In genomic region chr9:136617746-136618577, GRCh38 we compare ENCODE assay signal across 17 cellular contexts. TPM values are rescaled to one million over a fixed set of nuclear protein-coding genes. Genes with fewer than 3 reads are reported as not detected.
DNase-seq lines count a peak whose midpoint lies in the region; ATAC-seq and TF ChIP-seq lines count a peak whose summit lies in the region.
"Had no signal": no experiment of that assay in that cellular context is flagged by ENCODE, and none has a peak within 500 bp of the region (broad histone marks: within the 10 kb centered on the region; RNA-seq: fewer than 3 reads in every experiment).

No MANE protein-coding gene starts in this region.

- ATAC-seq in HG02588 (IDR thresholded peaks at IDR 0.05; ENCODE audit: unreplicated experiment), result no peak

- no peak overlapping the region for H3K4me3 Mint-ChIP-seq in mesothelial cell of epicardium
- H3K4me3 Mint-ChIP-seq in MCF 10A (ENCODE audit: unreplicated experiment), result no peak overlapping the region
- H3K4me3 Mint-ChIP-seq: HFFc6 had no signal

- H3K9me3 Mint-ChIP-seq in mesothelial cell of epicardium, result no peaks in the 10 kb centered on the region
- H3K9me3 Mint-ChIP-seq in MCF 10A (ENCODE audit: unreplicated experiment), result no peaks in the 10 kb centered on the region
- H3K9me3 Mint-ChIP-seq: HFFc6 had no signal

- H3K4me3 ChIP-seq in GM12864 (ENCODE audit: low read depth, low read length), result no peak overlapping the region

- POLR2A ChIA-PET in MCF 10A (lab: Yijun Ruan, JAX), result no interaction called here

- DNase-seq in 8988T (peak; percentile 36), GM12864 (ENCODE audit: low read depth) (peak; percentile 2), SHP77 (lab: John Stamatoyannopoulos, UW) (peak; percentile 59 to 60), mesothelial cell of epicardium (ENCODE audit: low spot score in 2 of 2, unreplicated experiment in 2 of 2) (peak in 1 of 2 experiments; percentile 16), HUDEP-2 (lab: John Stamatoyannopoulos, UW; ENCODE audit: unreplicated experiment in 76 of 76) (no peak), MCF 10A (ENCODE audit: unreplicated experiment) (no peak), nucleus accumbens (lab: John Stamatoyannopoulos, UW) (no peak)
- DNase-seq: activated CD4-positive, alpha-beta T cell treated with anti-CD3 and anti-CD28 coated beads for 1 hour; activated T-cell treated with anti-CD3 and anti-CD28 coated beads, Interleukin-2, amount 50 U/mL, for 1 hour; AML-193; amniotic stem cell; dermis blood vessel endothelial cell; HFFc6; hypothalamus; IMR-90; NCI-H2171 treated with DMSO at 0.1 percent for 48 hours had no signal

- no peaks in the 10 kb centered on the region for H3K36me3 Mint-ChIP-seq in mesothelial cell of epicardium
- H3K36me3 Mint-ChIP-seq in MCF 10A (ENCODE audit: insufficient read depth, unreplicated experiment), result no peaks in the 10 kb centered on the region

- TF ChIP-seq CTCF in GM12864 (IDR thresholded peaks at IDR 0.05; ENCODE audit: low read depth, low read length, missing control alignments), result no peak
- TF ChIP-seq CTCF in mesothelial cell of epicardium (IDR thresholded peaks at IDR 0.05; ENCODE audit: unreplicated experiment), result no peak
- TF ChIP-seq CTCF in MCF 10A (IDR thresholded peaks at IDR 0.05; ENCODE audit: unreplicated experiment), result no peak

- H3K27me3 Mint-ChIP-seq in mesothelial cell of epicardium (ENCODE audit: low read depth) (no peaks in the 10 kb centered on the region), MCF 10A (ENCODE audit: insufficient read depth, unreplicated experiment) (no peaks in the 10 kb centered on the region)

- BruUV-seq in MCF 10A (replicated peaks; lab: Mats Ljungman, UMichigan), result no TSS peak

- intact Hi-C loops in MCF 10A (cut with micrococcal nuclease), result no loop called here

- H3K4me1 Mint-ChIP-seq in mesothelial cell of epicardium (peaks cover 30% of the 10 kb centered on the region), MCF 10A (ENCODE audit: insufficient read depth, unreplicated experiment) (peaks cover 6% of the 10 kb centered on the region)

- CTCF ChIA-PET in MCF 10A (lab: Yijun Ruan, JAX), result interaction anchor here (0.6 to 1.1 kb wide), 4 partner anchors 10 to 805 kb away, joined by 3 to 4 read pairs (median 3); partner anchors contain the start of gene EXD3

- H3K27ac Mint-ChIP-seq in mesothelial cell of epicardium, result peak overlapping the region; percentile 47
- H3K27ac Mint-ChIP-seq in MCF 10A (ENCODE audit: low read depth, unreplicated experiment), result no peak overlapping the region
- H3K27ac Mint-ChIP-seq: HFFc6 had no signal

RNA-seq across cellular contexts. Expression of gene EGFL7, which starts 44.8 kb away (rescaled TPM):
- total RNA-seq in mesothelial cell of epicardium (35.6 to 39.3 TPM (median 38.2 TPM) in 3 replicates), MCF 10A (2022) (3.9 and 4.3 TPM in 2 replicates)

Comparison
In these comparisons a context has a peak if more than half of its experiments do, and no peak if none do; other contexts are left out.
1. DNase-seq: peak in 8988T (single experiment), GM12864 (single experiment) and SHP77 (2 of 2); none in HUDEP-2 (0 of 76), MCF 10A (single experiment) and nucleus accumbens (0 of 56).